Comparison of ENCODE assay signal across 9 cellular contexts in genomic region chr3:50260027-50260941, GRCh38. TPM values are rescaled to one million over a fixed set of nuclear protein-coding genes. Genes with fewer than 3 reads are reported as not detected.
DNase-seq lines count a peak whose midpoint lies in the region; ATAC-seq, FAIRE-seq and TF ChIP-seq lines count a peak whose summit lies in the region.
"Had no signal": no experiment of that assay in that cellular context is flagged by ENCODE, and none has a peak within 500 bp of the region (broad histone marks: within the 10 kb centered on the region; RNA-seq: fewer than 3 reads in every experiment).

No MANE protein-coding gene starts in this region.

- peak overlapping the region; percentile 17 for H2AFZ ChIP-seq in ACC112 (ENCODE audit: low read length, unreplicated experiment)
- H2AFZ ChIP-seq in HepG2 (ENCODE audit: low read length): no peak overlapping the region

- WGBS in HepG2 (ENCODE audit: low lambda C conversion rate): 5% methylated on average over 4 of the region's 70 CpGs

- H3K27me3 Mint-ChIP-seq in activated CD4-positive, alpha-beta T cell treated with anti-CD3 and anti-CD28 coated beads, Interleukin-2, amount 10 ng/mL, durations not matched to agents 24 days and 14 days: no peaks in the 10 kb centered on the region

- FAIRE-seq in HepG2 (lab: Jason Lieb, UNC): peak; percentile 72

- H3K4me3 Mint-ChIP-seq in activated CD4-positive, alpha-beta T cell treated with anti-CD3 and anti-CD28 coated beads, Interleukin-2, amount 10 ng/mL, durations not matched to agents 24 days and 14 days: peak overlapping the region; percentile 71

- TF ChIP-seq RAD21 in HepG2 (CRISPR knock-in tag; IDR thresholded peaks at IDR 0.05): peak; percentile 100

- H3K27ac Mint-ChIP-seq in activated CD4-positive, alpha-beta T cell treated with anti-CD3 and anti-CD28 coated beads, Interleukin-2, amount 10 ng/mL, durations not matched to agents 24 days and 14 days: peak overlapping the region; percentile 81

- no peaks in the 10 kb centered on the region for H3K9me3 Mint-ChIP-seq in activated CD4-positive, alpha-beta T cell treated with anti-CD3 and anti-CD28 coated beads, Interleukin-2, amount 10 ng/mL, durations not matched to agents 24 days and 14 days

- H3K27ac ChIP-seq in ACC112 (ENCODE audit: low read depth, low read length) (peak overlapping the region; percentile 61), HepG2 (ENCODE audit: extremely low read length, insufficient read depth, low read length) (peak overlapping the region; percentile 99)

- TF ChIP-seq EP300 in HepG2 (IDR thresholded peaks at IDR 0.05; ENCODE audit: low read depth in 2 of 2, low read length in 2 of 2) (peak; percentile 85 to 92; a peak in 3 of 4 replicates), HepG2 (CRISPR knock-in tag; IDR thresholded peaks at IDR 0.05; ENCODE audit: borderline replicate concordance) (peak; percentile 81)

- POLR2A ChIA-PET in HepG2 (lab: Yijun Ruan, JAX): interaction anchor here (0.7 to 8.0 kb wide), 24 partner anchors 9 to 77 kb away, joined by 3 to 155 read pairs (median 9); partner anchors contain the start of genes GNAI2, HYAL1, HYAL2 and HYAL3

- no peaks in the 10 kb centered on the region for H4K20me1 ChIP-seq in HepG2 (ENCODE audit: insufficient read depth, low read length)

- H3K79me2 ChIP-seq in ACC112 (ENCODE audit: control insufficient read depth, insufficient read depth, low read length, unreplicated experiment) (peaks cover 7% of the 10 kb centered on the region), HepG2 (ENCODE audit: insufficient read depth, low read length) (peaks cover 12% of the 10 kb centered on the region)

- peaks cover 10% of the 10 kb centered on the region for H3K36me3 ChIP-seq in ACC112 (ENCODE audit: insufficient read depth, low read length)
- H3K36me3 ChIP-seq in HepG2 (replicated peaks in 1 of 2; ENCODE audit: control insufficient read depth in 1 of 2, insufficient read depth in 2 of 2, low read length in 2 of 2): peaks cover 12 to 23% of the 10 kb centered on the region in 2 experiments

- CTCF ChIA-PET in HepG2 (lab: Yijun Ruan, JAX; ENCODE audit: low intra/inter-chr PET ratio, low total read pairs): interaction anchor here (1.2 to 3.0 kb wide), 3 partner anchors 10 to 68 kb away, joined by 3 to 81 read pairs (median 4); no protein-coding TSS in a partner anchor

- H3K27me3 ChIP-seq in ACC112 (ENCODE audit: insufficient read depth, low read length) (no peaks in the 10 kb centered on the region), HepG2 (ENCODE audit: control insufficient read depth in 1 of 2, insufficient read depth in 2 of 2, low read length in 2 of 2) (no peaks in the 10 kb centered on the region)

- peak; percentile 92 for TF ChIP-seq CTCF in HepG2 (CRISPR knock-in tag; IDR thresholded peaks at IDR 0.05)

- peaks cover 5% of the 10 kb centered on the region for H3K4me1 Mint-ChIP-seq in activated CD4-positive, alpha-beta T cell treated with anti-CD3 and anti-CD28 coated beads, Interleukin-2, amount 10 ng/mL, durations not matched to agents 24 days and 14 days

- peak overlapping the region; percentile 94 for H3K9ac ChIP-seq in HepG2 (ENCODE audit: insufficient read depth, low read depth, low read length)

- H3K4me1 ChIP-seq in ACC112 (ENCODE audit: control insufficient read depth, insufficient read depth, low read length, unreplicated experiment) (peaks cover 36% of the 10 kb centered on the region), HepG2 (ENCODE audit: insufficient read depth, low read length) (peaks cover 60% of the 10 kb centered on the region)

- DNase-seq in NCI-H460 (ENCODE audit: extremely low read depth, low read depth) (peak; percentile 80), cortex of kidney (lab: John Stamatoyannopoulos, UW) (peak; percentile 67), HepG2 (ENCODE audit: low spot score) (peak; percentile 91)
- peak; percentile 97 for DNase-seq in activated CD4-positive, alpha-beta T cell treated with anti-CD3 and anti-CD28 coated beads, Interleukin-2, amount 10 ng/mL, durations not matched to agents 24 days and 14 days
- peak; percentile 78 to 91 for DNase-seq in stimulated activated CD4-positive, alpha-beta T cell treated with anti-CD3 and anti-CD28 coated beads, Interleukin-2, amount 100 ng/mL, for 48 hours

- peak in 1 of 2 experiments; percentile 54; a peak in 1 of 4 replicates for TF ChIP-seq POLR2A in HepG2 (IDR thresholded peaks at IDR 0.05; ENCODE audit: insufficient read depth in 1 of 2, low read depth in 2 of 2, low read length in 2 of 2)

- in situ Hi-C loops in HepG2 (cut with HindIII; ENCODE audit: extremely low pct_ligation_motif_present, low pct_unique_long_range_greater_than_20kb): loop anchor here (5.0 kb wide), 1 partner anchor 62 kb away; the partner anchor contains the start of gene HYAL2

- H3K36me3 Mint-ChIP-seq in activated CD4-positive, alpha-beta T cell treated with anti-CD3 and anti-CD28 coated beads, Interleukin-2, amount 10 ng/mL, durations not matched to agents 24 days and 14 days (ENCODE audit: low read depth): peaks cover 22% of the 10 kb centered on the region

- intact Hi-C loops in activated CD4-positive, alpha-beta T cell treated with anti-CD3 and anti-CD28 coated beads, Interleukin-2, amount 10 ng/mL, durations not matched to agents 24 days and 14 days (cut with micrococcal nuclease): loop anchor here (1.0 kb wide), 3 partner anchors 12 to 33 kb away; no protein-coding TSS in a partner anchor
- intact Hi-C loops in HepG2 (cut with micrococcal nuclease; ENCODE audit: unreplicated experiment): loop anchor here (1.0 to 5.0 kb wide), 2 partner anchors 13 to 42 kb away; partner anchors contain the start of gene HYAL1

- H3K4me3 ChIP-seq in ACC112 (ENCODE audit: low read depth, low read length) (peak overlapping the region; percentile 74), HepG2 (replicated peaks in 1 of 3; ENCODE audit: insufficient read depth in 1 of 3, low read depth in 2 of 3, low read length in 3 of 3) (peak overlapping the region; percentile 50 to 76 (median 62); a peak in 5 of 6 replicates)

- peak overlapping the region; percentile 97 for H3K4me2 ChIP-seq in HepG2 (ENCODE audit: low read depth, low read length)

- peak; percentile 60 for ATAC-seq in GM18517 (IDR thresholded peaks at IDR 0.05; ENCODE audit: unreplicated experiment)
- peak; percentile 88 for ATAC-seq in HG03045 (IDR thresholded peaks at IDR 0.05; ENCODE audit: unreplicated experiment)
- ATAC-seq in HepG2: peak; percentile 67

- H3K9me3 ChIP-seq in HepG2 (ENCODE audit: low read length): no peaks in the 10 kb centered on the region

- BruUV-seq in HepG2 (replicated peaks; lab: Mats Ljungman, UMichigan): TSS peak; percentile 55

RNA-seq across cellular contexts. Expression of gene SEMA3B, which starts 8.7 kb away (rescaled TPM):
- total RNA-seq in NCI-H460 (2014; rRNA removed; shearing (Covaris generic)): 4.9 and 6.1 TPM in 2 replicates
- 23.1 and 33.5 TPM in 2 replicates for polyA plus RNA-seq in NCI-H460 (2014; cell fraction: nucleus; rRNA removed)
- total RNA-seq in activated CD4-positive, alpha-beta T cell treated with anti-CD3 and anti-CD28 coated beads, Interleukin-2, amount 10 ng/mL, durations not matched to agents 24 days and 14 days: 0.45 and 0.82 TPM in 2 replicates
- 25.6 and 93.2 TPM in 2 replicates for total RNA-seq in HepG2 (2016; rRNA removed; fragmentation: Illumina TruSeq; extraction: Trizol)
- total RNA-seq in HepG2 (2016; cell fraction: cytosol; rRNA removed; fragmentation: Illumina TruSeq; extraction: Trizol; ENCODE audit: low read depth): 12.3 and 13.3 TPM in 2 replicates
- 23.5 and 94.1 TPM in 2 replicates for total RNA-seq in HepG2 (2016; cell fraction: insoluble cytoplasmic fraction; rRNA removed; fragmentation: Illumina TruSeq; extraction: Trizol)
- 18.0 and 19.0 TPM in 2 replicates for total RNA-seq in HepG2 (2016; cell fraction: membrane; rRNA removed; fragmentation: Illumina TruSeq; extraction: Trizol)
- total RNA-seq in HepG2 (2016; cell fraction: nucleus; rRNA removed; fragmentation: Illumina TruSeq; extraction: Trizol): 106 and 120 TPM in 2 replicates
- 158 and 173 TPM in 2 replicates for polyA plus RNA-seq in HepG2 (2011; rRNA removed)
- 99.8 and 199 TPM in 2 replicates for polyA plus RNA-seq in HepG2 (2011; cell fraction: cytosol; rRNA removed)
- 824 and 1,487 TPM in 2 replicates for polyA plus RNA-seq in HepG2 (2011; cell fraction: nucleus; rRNA removed)
- polyA plus RNA-seq in HepG2 (2012): 48.8 and 75.5 TPM in 2 replicates
- 10.5 and 10.8 TPM in 2 replicates for polyA plus RNA-seq in HepG2 (2016; cell fraction: cytosol; fragmentation: Illumina TruSeq; extraction: Trizol; ENCODE audit: low read depth)
- 26.4 and 37.1 TPM in 2 replicates for polyA plus RNA-seq in HepG2 (2016; cell fraction: insoluble cytoplasmic fraction; fragmentation: Illumina TruSeq; extraction: Trizol; ENCODE audit: low read depth)
- polyA plus RNA-seq in HepG2 (2016; cell fraction: membrane; fragmentation: Illumina TruSeq; extraction: Trizol; ENCODE audit: low read depth): 15.3 and 17.6 TPM in 2 replicates
- polyA plus RNA-seq in HepG2 (2016; cell fraction: nucleus; fragmentation: Illumina TruSeq; extraction: Trizol; ENCODE audit: insufficient read depth, low read depth): 390 and 409 TPM in 2 replicates
- 84.6 and 160 TPM in 2 replicates for polyA minus RNA-seq in HepG2 (2011; rRNA and poly(A)+ RNA removed; ENCODE audit: low replicate concordance)
- 55.4 and 70.0 TPM in 2 replicates for polyA minus RNA-seq in HepG2 (2011; cell fraction: cytosol; rRNA and poly(A)+ RNA removed)
- polyA minus RNA-seq in HepG2 (2011; cell fraction: nucleus; rRNA and poly(A)+ RNA removed): 81.1 and 108 TPM in 2 replicates

RNA-seq across cellular contexts. Expression of gene LSMEM2, which starts 18.6 kb away (rescaled TPM):
- not detected in 2 replicates for total RNA-seq in NCI-H460 (2014; rRNA removed; shearing (Covaris generic))
- polyA plus RNA-seq in NCI-H460 (2014; cell fraction: nucleus; rRNA removed): not detected in 2 replicates
- not detected in 2 replicates for total RNA-seq in activated CD4-positive, alpha-beta T cell treated with anti-CD3 and anti-CD28 coated beads, Interleukin-2, amount 10 ng/mL, durations not matched to agents 24 days and 14 days
- total RNA-seq in HepG2 (2016; rRNA removed; fragmentation: Illumina TruSeq; extraction: Trizol): 0.07 TPM in 1 of 2 replicates, not detected in the other
- not detected in 2 replicates for total RNA-seq in HepG2 (2016; cell fraction: cytosol; rRNA removed; fragmentation: Illumina TruSeq; extraction: Trizol; ENCODE audit: low read depth)
- total RNA-seq in HepG2 (2016; cell fraction: insoluble cytoplasmic fraction; rRNA removed; fragmentation: Illumina TruSeq; extraction: Trizol): 0.06 TPM in 1 of 2 replicates, not detected in the other
- total RNA-seq in HepG2 (2016; cell fraction: membrane; rRNA removed; fragmentation: Illumina TruSeq; extraction: Trizol): not detected in 2 replicates
- 0.25 TPM in 1 of 2 replicates, not detected in the other for total RNA-seq in HepG2 (2016; cell fraction: nucleus; rRNA removed; fragmentation: Illumina TruSeq; extraction: Trizol)
- 0.41 and 0.44 TPM in 2 replicates for polyA plus RNA-seq in HepG2 (2011; rRNA removed)
- polyA plus RNA-seq in HepG2 (2011; cell fraction: cytosol; rRNA removed): 0.08 and 0.15 TPM in 2 replicates
- 1.3 and 2.1 TPM in 2 replicates for polyA plus RNA-seq in HepG2 (2011; cell fraction: nucleus; rRNA removed)
- 0.17 and 0.37 TPM in 2 replicates for polyA plus RNA-seq in HepG2 (2012)
- not detected in 2 replicates for polyA plus RNA-seq in HepG2 (2016; cell fraction: cytosol; fragmentation: Illumina TruSeq; extraction: Trizol; ENCODE audit: low read depth)
- not detected in 2 replicates for polyA plus RNA-seq in HepG2 (2016; cell fraction: insoluble cytoplasmic fraction; fragmentation: Illumina TruSeq; extraction: Trizol; ENCODE audit: low read depth)
- not detected in 2 replicates for polyA plus RNA-seq in HepG2 (2016; cell fraction: membrane; fragmentation: Illumina TruSeq; extraction: Trizol; ENCODE audit: low read depth)
- 0.42 TPM in 1 of 2 replicates, not detected in the other for polyA plus RNA-seq in HepG2 (2016; cell fraction: nucleus; fragmentation: Illumina TruSeq; extraction: Trizol; ENCODE audit: insufficient read depth, low read depth)
- polyA minus RNA-seq in HepG2 (2011; rRNA and poly(A)+ RNA removed; ENCODE audit: low replicate concordance): 0.09 and 0.34 TPM in 2 replicates
- not detected in 2 replicates for polyA minus RNA-seq in HepG2 (2011; cell fraction: cytosol; rRNA and poly(A)+ RNA removed)
- polyA minus RNA-seq in HepG2 (2011; cell fraction: nucleus; rRNA and poly(A)+ RNA removed): 0.90 TPM in 1 of 2 replicates, not detected in the other
- total RNA-seq: T-helper 1 cell treated with Interleukin-12 subunit alpha and Interleukin-12 subunit beta and Interleukin-4 antibody, amounts not matched to agents 30 ng/mL and 1 ng/mL, for 36 hours had no signal

RNA-seq across cellular contexts. Expression of gene GNAI2, which starts 24.3 kb away (rescaled TPM):
- total RNA-seq in NCI-H460 (2014; rRNA removed; shearing (Covaris generic)): 45.5 and 50.1 TPM in 2 replicates
- 45.9 and 58.7 TPM in 2 replicates for polyA plus RNA-seq in NCI-H460 (2014; cell fraction: nucleus; rRNA removed)
- total RNA-seq in activated CD4-positive, alpha-beta T cell treated with anti-CD3 and anti-CD28 coated beads, Interleukin-2, amount 10 ng/mL, durations not matched to agents 24 days and 14 days: 225 and 232 TPM in 2 replicates
- total RNA-seq in HepG2 (2016; rRNA removed; fragmentation: Illumina TruSeq; extraction: Trizol): 34.5 and 51.1 TPM in 2 replicates
- total RNA-seq in HepG2 (2016; cell fraction: cytosol; rRNA removed; fragmentation: Illumina TruSeq; extraction: Trizol; ENCODE audit: low read depth): 26.6 and 32.1 TPM in 2 replicates
- 33.4 and 51.3 TPM in 2 replicates for total RNA-seq in HepG2 (2016; cell fraction: insoluble cytoplasmic fraction; rRNA removed; fragmentation: Illumina TruSeq; extraction: Trizol)
- 43.7 and 48.0 TPM in 2 replicates for total RNA-seq in HepG2 (2016; cell fraction: membrane; rRNA removed; fragmentation: Illumina TruSeq; extraction: Trizol)
- 26.6 and 32.5 TPM in 2 replicates for total RNA-seq in HepG2 (2016; cell fraction: nucleus; rRNA removed; fragmentation: Illumina TruSeq; extraction: Trizol)
- polyA plus RNA-seq in HepG2 (2011; rRNA removed): 66.1 and 66.2 TPM in 2 replicates
- polyA plus RNA-seq in HepG2 (2011; cell fraction: cytosol; rRNA removed): 64.5 and 77.2 TPM in 2 replicates
- 39.4 and 42.6 TPM in 2 replicates for polyA plus RNA-seq in HepG2 (2011; cell fraction: nucleus; rRNA removed)
- polyA plus RNA-seq in HepG2 (2012): 25.4 and 25.9 TPM in 2 replicates
- polyA plus RNA-seq in HepG2 (2016; cell fraction: cytosol; fragmentation: Illumina TruSeq; extraction: Trizol; ENCODE audit: low read depth): 37.3 and 42.8 TPM in 2 replicates
- 57.1 and 66.6 TPM in 2 replicates for polyA plus RNA-seq in HepG2 (2016; cell fraction: insoluble cytoplasmic fraction; fragmentation: Illumina TruSeq; extraction: Trizol; ENCODE audit: low read depth)
- polyA plus RNA-seq in HepG2 (2016; cell fraction: membrane; fragmentation: Illumina TruSeq; extraction: Trizol; ENCODE audit: low read depth): 69.3 and 71.1 TPM in 2 replicates
- 73.5 and 75.3 TPM in 2 replicates for polyA plus RNA-seq in HepG2 (2016; cell fraction: nucleus; fragmentation: Illumina TruSeq; extraction: Trizol; ENCODE audit: insufficient read depth, low read depth)
- polyA minus RNA-seq in HepG2 (2011; rRNA and poly(A)+ RNA removed; ENCODE audit: low replicate concordance): 111 and 236 TPM in 2 replicates
- 26.0 and 26.4 TPM in 2 replicates for polyA minus RNA-seq in HepG2 (2011; cell fraction: cytosol; rRNA and poly(A)+ RNA removed)
- 16.4 and 20.0 TPM in 2 replicates for polyA minus RNA-seq in HepG2 (2011; cell fraction: nucleus; rRNA and poly(A)+ RNA removed)

RNA-seq across cellular contexts. Expression of gene IFRD2, which starts 31.9 kb away (rescaled TPM):
- total RNA-seq in NCI-H460 (2014; rRNA removed; shearing (Covaris generic)): 116 TPM in 2 replicates
- polyA plus RNA-seq in NCI-H460 (2014; cell fraction: nucleus; rRNA removed): 358 and 363 TPM in 2 replicates
- 231 and 233 TPM in 2 replicates for total RNA-seq in activated CD4-positive, alpha-beta T cell treated with anti-CD3 and anti-CD28 coated beads, Interleukin-2, amount 10 ng/mL, durations not matched to agents 24 days and 14 days
- total RNA-seq in HepG2 (2016; rRNA removed; fragmentation: Illumina TruSeq; extraction: Trizol): 81.4 and 96.1 TPM in 2 replicates
- total RNA-seq in HepG2 (2016; cell fraction: cytosol; rRNA removed; fragmentation: Illumina TruSeq; extraction: Trizol; ENCODE audit: low read depth): 66.4 and 85.9 TPM in 2 replicates
- 79.0 and 101 TPM in 2 replicates for total RNA-seq in HepG2 (2016; cell fraction: insoluble cytoplasmic fraction; rRNA removed; fragmentation: Illumina TruSeq; extraction: Trizol)
- total RNA-seq in HepG2 (2016; cell fraction: membrane; rRNA removed; fragmentation: Illumina TruSeq; extraction: Trizol): 126 and 147 TPM in 2 replicates
- total RNA-seq in HepG2 (2016; cell fraction: nucleus; rRNA removed; fragmentation: Illumina TruSeq; extraction: Trizol): 83.9 and 92.3 TPM in 2 replicates
- 32.8 and 43.1 TPM in 2 replicates for polyA plus RNA-seq in HepG2 (2011; rRNA removed)
- polyA plus RNA-seq in HepG2 (2011; cell fraction: cytosol; rRNA removed): 29.8 and 39.8 TPM in 2 replicates
- polyA plus RNA-seq in HepG2 (2011; cell fraction: nucleus; rRNA removed): 174 and 179 TPM in 2 replicates
- 38.5 and 48.9 TPM in 2 replicates for polyA plus RNA-seq in HepG2 (2012)
- polyA plus RNA-seq in HepG2 (2016; cell fraction: cytosol; fragmentation: Illumina TruSeq; extraction: Trizol; ENCODE audit: low read depth): 54.5 and 72.4 TPM in 2 replicates
- polyA plus RNA-seq in HepG2 (2016; cell fraction: insoluble cytoplasmic fraction; fragmentation: Illumina TruSeq; extraction: Trizol; ENCODE audit: low read depth): 62.4 and 77.5 TPM in 2 replicates
- 89.6 and 91.5 TPM in 2 replicates for polyA plus RNA-seq in HepG2 (2016; cell fraction: membrane; fragmentation: Illumina TruSeq; extraction: Trizol; ENCODE audit: low read depth)
- 124 and 130 TPM in 2 replicates for polyA plus RNA-seq in HepG2 (2016; cell fraction: nucleus; fragmentation: Illumina TruSeq; extraction: Trizol; ENCODE audit: insufficient read depth, low read depth)
- polyA minus RNA-seq in HepG2 (2011; rRNA and poly(A)+ RNA removed; ENCODE audit: low replicate concordance): 61.7 and 107 TPM in 2 replicates
- polyA minus RNA-seq in HepG2 (2011; cell fraction: cytosol; rRNA and poly(A)+ RNA removed): 15.9 and 21.4 TPM in 2 replicates
- polyA minus RNA-seq in HepG2 (2011; cell fraction: nucleus; rRNA and poly(A)+ RNA removed): 46.6 and 52.5 TPM in 2 replicates

RNA-seq across cellular contexts. Expression of gene HYAL3, which starts 38.9 kb away (rescaled TPM):
- 13.0 and 15.1 TPM in 2 replicates for total RNA-seq in NCI-H460 (2014; rRNA removed; shearing (Covaris generic))
- 12.4 and 15.8 TPM in 2 replicates for polyA plus RNA-seq in NCI-H460 (2014; cell fraction: nucleus; rRNA removed)
- total RNA-seq in activated CD4-positive, alpha-beta T cell treated with anti-CD3 and anti-CD28 coated beads, Interleukin-2, amount 10 ng/mL, durations not matched to agents 24 days and 14 days: 7.1 and 7.3 TPM in 2 replicates
- 5.5 and 5.9 TPM in 2 replicates for total RNA-seq in HepG2 (2016; rRNA removed; fragmentation: Illumina TruSeq; extraction: Trizol)
- 3.1 and 4.0 TPM in 2 replicates for total RNA-seq in HepG2 (2016; cell fraction: cytosol; rRNA removed; fragmentation: Illumina TruSeq; extraction: Trizol; ENCODE audit: low read depth)
- total RNA-seq in HepG2 (2016; cell fraction: insoluble cytoplasmic fraction; rRNA removed; fragmentation: Illumina TruSeq; extraction: Trizol): 4.8 and 6.5 TPM in 2 replicates
- 4.7 and 5.3 TPM in 2 replicates for total RNA-seq in HepG2 (2016; cell fraction: membrane; rRNA removed; fragmentation: Illumina TruSeq; extraction: Trizol)
- 4.6 and 5.5 TPM in 2 replicates for total RNA-seq in HepG2 (2016; cell fraction: nucleus; rRNA removed; fragmentation: Illumina TruSeq; extraction: Trizol)
- polyA plus RNA-seq in HepG2 (2011; rRNA removed): 10.4 and 12.9 TPM in 2 replicates
- polyA plus RNA-seq in HepG2 (2011; cell fraction: cytosol; rRNA removed): 10.7 and 17.4 TPM in 2 replicates
- 24.5 and 24.6 TPM in 2 replicates for polyA plus RNA-seq in HepG2 (2011; cell fraction: nucleus; rRNA removed)
- polyA plus RNA-seq in HepG2 (2012): 2.2 and 2.5 TPM in 2 replicates
- 2.8 and 4.1 TPM in 2 replicates for polyA plus RNA-seq in HepG2 (2016; cell fraction: cytosol; fragmentation: Illumina TruSeq; extraction: Trizol; ENCODE audit: low read depth)
- polyA plus RNA-seq in HepG2 (2016; cell fraction: insoluble cytoplasmic fraction; fragmentation: Illumina TruSeq; extraction: Trizol; ENCODE audit: low read depth): 6.1 and 9.3 TPM in 2 replicates
- 6.6 and 7.3 TPM in 2 replicates for polyA plus RNA-seq in HepG2 (2016; cell fraction: membrane; fragmentation: Illumina TruSeq; extraction: Trizol; ENCODE audit: low read depth)
- 9.7 and 11.4 TPM in 2 replicates for polyA plus RNA-seq in HepG2 (2016; cell fraction: nucleus; fragmentation: Illumina TruSeq; extraction: Trizol; ENCODE audit: insufficient read depth, low read depth)
- polyA minus RNA-seq in HepG2 (2011; rRNA and poly(A)+ RNA removed; ENCODE audit: low replicate concordance): 24.0 and 60.6 TPM in 2 replicates
- 5.2 and 5.5 TPM in 2 replicates for polyA minus RNA-seq in HepG2 (2011; cell fraction: cytosol; rRNA and poly(A)+ RNA removed)
- polyA minus RNA-seq in HepG2 (2011; cell fraction: nucleus; rRNA and poly(A)+ RNA removed): 5.8 and 7.0 TPM in 2 replicates

Comparison
In these comparisons a context has a peak if more than half of its experiments do, and no peak if none do; other contexts are left out.
1. Peak in every context shown above with its lines: DNase-seq, ATAC-seq, H3K4me3 ChIP-seq and H3K27ac ChIP-seq.